In the genomic region with DNA sequence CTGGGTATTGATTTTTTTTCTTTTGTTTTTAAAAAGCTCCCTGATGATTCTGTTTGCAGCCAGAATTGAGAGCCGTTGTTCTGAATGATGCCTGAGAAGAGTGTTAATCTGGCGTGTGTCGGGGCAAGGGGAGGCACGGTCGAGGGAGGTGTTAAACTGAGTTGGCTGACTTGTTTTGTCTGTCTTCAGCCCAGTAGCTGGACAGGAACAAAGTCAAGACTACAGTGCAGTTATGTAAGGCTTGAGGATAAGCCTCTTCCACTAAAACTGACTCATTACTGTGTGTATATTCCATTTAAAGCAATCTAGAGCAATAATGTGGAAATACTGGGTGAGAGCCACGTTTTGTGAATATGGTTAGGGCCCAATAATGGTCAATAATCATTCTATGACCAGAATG, we compare ENCODE assay signal across 20 cellular contexts.
DNase-seq lines count a peak whose midpoint lies in the region; ATAC-seq, FAIRE-seq and TF ChIP-seq lines count a peak whose summit lies in the region.
"Had no signal": no experiment of that assay in that cellular context is flagged by ENCODE, and none has a peak within 500 bp of the region (broad histone marks: within the 10 kb centered on the region; RNA-seq: fewer than 3 reads in every experiment).

No MANE protein-coding gene starts in this region.

- no peaks in the 10 kb centered on the region for H3K9me1 ChIP-seq in endothelial cell of umbilical vein (replicated peaks; ENCODE audit: control insufficient read depth, extremely low read depth, insufficient read depth, low read length)

- intact Hi-C loops in endothelial cell of umbilical vein (cut with micrococcal nuclease) (no loop called here), mucosa of descending colon (cut with DNase I, micrococcal nuclease) (no loop called here)

- H3K4me3 ChIP-seq in endothelial cell of umbilical vein (replicated peaks in 1 of 3; ENCODE audit: insufficient read depth in 1 of 3, low read depth in 1 of 3, low read length in 3 of 3) (no peak overlapping the region), mucosa of descending colon (no peak overlapping the region)
- H3K4me3 ChIP-seq: adrenal gland, prostate gland had no signal

- POLR2A ChIA-PET in endothelial cell of umbilical vein (lab: Charles Lee): no interaction called here

- H3K79me2 ChIP-seq in endothelial cell of umbilical vein (ENCODE audit: control insufficient read depth, insufficient read depth, low read length): no peaks in the 10 kb centered on the region

- H3K27me3 ChIP-seq in endothelial cell of umbilical vein (ENCODE audit: control insufficient read depth in 2 of 2, insufficient read depth in 2 of 2, low read length in 2 of 2): peaks cover 4 to 10% of the 10 kb centered on the region in 2 experiments
- H3K27me3 ChIP-seq: adrenal gland had no signal

- H3K27ac ChIP-seq in endothelial cell of umbilical vein (ENCODE audit: insufficient read depth, low read depth, low read length): no peak overlapping the region
- H3K27ac ChIP-seq: adrenal gland, KMS-11, prostate gland had no signal

- TF ChIP-seq CTCF in endothelial cell of umbilical vein (IDR thresholded peaks at IDR 0.05; ENCODE audit: extremely low read depth in 1 of 2, insufficient read depth in 1 of 2, low read depth in 1 of 2, low read length in 2 of 2) (no peak), mucosa of descending colon (IDR thresholded peaks at IDR 0.05) (no peak)

- BruUV-seq in endothelial cell of umbilical vein (replicated peaks; lab: Mats Ljungman, UMichigan): no TSS peak

- TF ChIP-seq POLR2A in endothelial cell of umbilical vein (IDR thresholded peaks at IDR 0.05; ENCODE audit: low read depth, low read length): no peak
- TF ChIP-seq POLR2A in GM12892 (IDR thresholded peaks at IDR 0.05; ENCODE audit: low read depth, low read length): no peak

- no peak overlapping the region for H2AFZ ChIP-seq in endothelial cell of umbilical vein (ENCODE audit: low read depth, low read length)

- no peaks in the 10 kb centered on the region for H4K20me1 ChIP-seq in endothelial cell of umbilical vein (replicated peaks; ENCODE audit: control insufficient read depth, extremely low read depth, insufficient read depth, low read length)

- CTCF ChIA-PET in endothelial cell of umbilical vein (lab: Charles Lee): interaction anchor here (0.9 to 1.4 kb wide), 2 partner anchors 10 to 23 kb away, joined by 3 read pairs; no protein-coding TSS in a partner anchor

- peak; percentile 13 for ATAC-seq in mucosa of descending colon
- no peak for ATAC-seq in stimulated activated naive CD8-positive, alpha-beta T cell treated with anti-CD3 and anti-CD28 coated beads, Interleukin-15, Interleukin-2, amounts not matched to agents 100 U/mL and 50 U/mL, for 24 hours

- H3K36me3 ChIP-seq in endothelial cell of umbilical vein (ENCODE audit: control insufficient read depth in 2 of 2, extremely low read depth in 1 of 2, insufficient read depth in 2 of 2, low read length in 2 of 2): no peaks in the 10 kb centered on the region
- no peaks in the 10 kb centered on the region for H3K36me3 ChIP-seq in mucosa of descending colon (ENCODE audit: low read depth)
- H3K36me3 ChIP-seq: adrenal gland, prostate gland had no signal

- dilution Hi-C loops in endothelial cell of umbilical vein (cut with MboI; ENCODE audit: extremely low pct_ligation_motif_present, low sequenced_read_pairs): no loop called here

- H3K4me2 ChIP-seq in endothelial cell of umbilical vein (ENCODE audit: insufficient read depth, low read length): peak overlapping the region; percentile 22
- H3K4me2 ChIP-seq: KMS-11 had no signal

- FAIRE-seq in endothelial cell of umbilical vein (lab: Jason Lieb, UNC) (no peak), GM12892 (lab: Jason Lieb, UNC) (no peak)
- FAIRE-seq: kidney had no signal

- H3K9me3 ChIP-seq in endothelial cell of umbilical vein (replicated peaks; ENCODE audit: control insufficient read depth, insufficient read depth, low read length) (no peaks in the 10 kb centered on the region), mucosa of descending colon (no peaks in the 10 kb centered on the region)
- H3K9me3 ChIP-seq: adrenal gland, prostate gland had no signal

- H3K9ac ChIP-seq in endothelial cell of umbilical vein (replicated peaks; ENCODE audit: extremely low read depth, insufficient read depth, low read length): no peak overlapping the region
- H3K9ac ChIP-seq: KMS-11 had no signal

- peaks cover 7% of the 10 kb centered on the region for H3K4me1 ChIP-seq in endothelial cell of umbilical vein (ENCODE audit: control insufficient read depth, extremely low read depth, insufficient read depth, low read length)
- peaks cover 6% of the 10 kb centered on the region for H3K4me1 ChIP-seq in mucosa of descending colon (ENCODE audit: low read depth)
- H3K4me1 ChIP-seq: prostate gland had no signal

- DNase-seq in ELR (ENCODE audit: low read depth): peak; percentile 61
- peak; percentile 32 for DNase-seq in RKO (ENCODE audit: low spot score)
- no peak for DNase-seq in endothelial cell of umbilical vein (ENCODE audit: low read depth, low spot score)
- DNase-seq in mucosa of descending colon: no peak
- no peak for DNase-seq in stimulated activated naive CD8-positive, alpha-beta T cell treated with anti-CD3 and anti-CD28 coated beads, Interleukin-15, Interleukin-2, amounts not matched to agents 100 U/mL and 50 U/mL, for 24 hours
- DNase-seq in UCSD-AML1 (lab: John Stamatoyannopoulos, UW; ENCODE audit: unreplicated experiment): no peak
- no peak for DNase-seq in activated effector memory CD4-positive, alpha-beta T cell treated with anti-CD3 and anti-CD28 coated beads, Interleukin-2, amount 50 U/mL, for 16 hours
- no peak for DNase-seq in GM12892 (ENCODE audit: insufficient read length)
- DNase-seq: activated CD4-positive, alpha-beta T cell treated with anti-CD3 and anti-CD28 coated beads, Interleukin-2, amount 10 ng/mL, durations not matched to agents 24 days and 14 days; adrenal gland; CD8-positive, alpha-beta memory T cell; DND-41; effector CD8-positive, alpha-beta T cell; hippocampal formation; kidney; NCI-H1092; NCI-H2081; NK-92 treated with Interleukin-12 subunit alpha and Interleukin-12 subunit beta, amount 100 ng/mL, for 24 hours had no signal

TF ChIP-seq in endothelial cell of umbilical vein, 7 proteins besides CTCF, POLR2A, EP300 and RAD21:
- TF ChIP-seq JUN (IDR thresholded peaks at IDR 0.05; ENCODE audit: borderline replicate concordance, insufficient read depth, insufficient read length, low read depth) (no peak), POLR2AphosphoS5 (IDR thresholded peaks at IDR 0.05; ENCODE audit: insufficient read depth, low read depth, low read length) (no peak), MYC (IDR thresholded peaks at IDR 0.05; ENCODE audit: low read depth, low read length) (no peak)
- TF ChIP-seq, protein P1, sequence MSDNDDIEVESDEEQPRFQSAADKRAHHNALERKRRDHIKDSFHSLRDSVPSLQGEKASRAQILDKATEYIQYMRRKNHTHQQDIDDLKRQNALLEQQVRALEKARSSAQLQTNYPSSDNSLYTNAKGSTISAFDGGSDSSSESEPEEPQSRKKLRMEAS (IDR thresholded peaks at IDR 0.05; ENCODE audit: insufficient read depth, insufficient read length): no peak

Comparison
In these comparisons a context has a peak if more than half of its experiments do, and no peak if none do; other contexts are left out.
1. DNase-seq: peak in ELR (single experiment) and RKO (single experiment); none in endothelial cell of umbilical vein (single experiment), mucosa of descending colon (0 of 3), stimulated activated naive CD8-positive, alpha-beta T cell treated with anti-CD3 and anti-CD28 coated beads, Interleukin-15, Interleukin-2, amounts not matched to agents 100 U/mL and 50 U/mL, for 24 hours (single experiment), UCSD-AML1 (single experiment), activated effector memory CD4-positive, alpha-beta T cell treated with anti-CD3 and anti-CD28 coated beads, Interleukin-2, amount 50 U/mL, for 16 hours (single experiment) and GM12892 (single experiment).